ENCODE assay signal across 9 cellular contexts in genomic region chr3:141302364-141303141, GRCh38.
DNase-seq lines count a peak whose midpoint lies in the region; ATAC-seq and TF ChIP-seq lines count a peak whose summit lies in the region.
"Had no signal": no experiment of that assay in that cellular context is flagged by ENCODE, and none has a peak within 500 bp of the region (broad histone marks: within the 10 kb centered on the region; RNA-seq: fewer than 3 reads in every experiment).

No MANE protein-coding gene starts in this region.

- DNase-seq in GM03348 (ENCODE audit: low spot score) = peak; percentile 64
- peak; percentile 51 to 57 for DNase-seq in SJSA1 (ENCODE audit: low read depth in 1 of 2, low spot score in 2 of 2)
- peak; percentile 34 for DNase-seq in fibroblast of mammary gland (ENCODE audit: low read depth)
- DNase-seq in sciatic nerve (ENCODE audit: low spot score) = no peak
- no peak for DNase-seq in activated CD8-positive, alpha-beta T cell treated with anti-CD3 and anti-CD28 coated beads for 36 hours
- no peak for DNase-seq in retina
- DNase-seq in stimulated activated CD4-positive, alpha-beta T cell treated with anti-CD3 and anti-CD28 coated beads, Interleukin-4, amount 100 ng/mL, for 24 hours = no peak
- DNase-seq in NCI-H1092 treated with DMSO at 0.1 percent for 48 hours (lab: John Stamatoyannopoulos, UW) = no peak
- DNase-seq: occipital lobe had no signal

- H3K4me1 Mint-ChIP-seq in activated CD8-positive, alpha-beta T cell treated with anti-CD3 and anti-CD28 coated beads for 36 hours (ENCODE audit: low read depth) = peaks cover 36% of the 10 kb centered on the region

- H3K4me3 ChIP-seq in SJSA1 (no peak overlapping the region), fibroblast of mammary gland (ENCODE audit: control insufficient read depth, low read depth, low read length) (no peak overlapping the region)

- no peaks in the 10 kb centered on the region for H3K9me3 Mint-ChIP-seq in activated CD8-positive, alpha-beta T cell treated with anti-CD3 and anti-CD28 coated beads for 36 hours

- intact Hi-C loops in sciatic nerve (cut with DNase I) = no loop called here
- intact Hi-C loops in activated CD8-positive, alpha-beta T cell treated with anti-CD3 and anti-CD28 coated beads for 36 hours (cut with micrococcal nuclease) = loop anchor here (10.0 kb wide), 1 partner anchor 262 kb away; no protein-coding TSS in a partner anchor

- POLR2A ChIA-PET in activated CD8-positive, alpha-beta T cell treated with anti-CD3 and anti-CD28 coated beads for 36 hours (lab: Charles Lee) = no interaction called here

- peak; percentile 43 for ATAC-seq in sciatic nerve
- no peak for ATAC-seq in activated CD8-positive, alpha-beta T cell treated with anti-CD3 and anti-CD28 coated beads for 36 hours

- H3K27ac Mint-ChIP-seq in activated CD8-positive, alpha-beta T cell treated with anti-CD3 and anti-CD28 coated beads for 36 hours = no peak overlapping the region

- no peaks in the 10 kb centered on the region for H3K27me3 ChIP-seq in SJSA1 (replicated peaks)

- H3K27me3 Mint-ChIP-seq in activated CD8-positive, alpha-beta T cell treated with anti-CD3 and anti-CD28 coated beads for 36 hours = no peaks in the 10 kb centered on the region

- peaks cover 6% of the 10 kb centered on the region for H3K4me1 ChIP-seq in SJSA1 (replicated peaks)

- no peak overlapping the region for H3K27ac ChIP-seq in SJSA1

- CTCF ChIA-PET in activated CD8-positive, alpha-beta T cell treated with anti-CD3 and anti-CD28 coated beads for 36 hours (lab: Charles Lee) = interaction anchor here (0.6 to 19.4 kb wide), 21 partner anchors 9 to 293 kb away, joined by 3 to 418 read pairs (median 4); partner anchors contain the start of gene PXYLP1

- H3K4me3 Mint-ChIP-seq in activated CD8-positive, alpha-beta T cell treated with anti-CD3 and anti-CD28 coated beads for 36 hours = no peak overlapping the region

- no peak for TF ChIP-seq CTCF in fibroblast of mammary gland (conservative IDR thresholded peaks at IDR 0.05; ENCODE audit: control insufficient read depth, insufficient read depth, low read depth, low read length)
- no peak for TF ChIP-seq CTCF in activated CD8-positive, alpha-beta T cell treated with anti-CD3 and anti-CD28 coated beads for 36 hours (IDR thresholded peaks at IDR 0.05)

- no peaks in the 10 kb centered on the region for H3K9me3 ChIP-seq in SJSA1 (replicated peaks)

- H3K36me3 ChIP-seq in SJSA1 = no peaks in the 10 kb centered on the region

- H3K36me3 Mint-ChIP-seq in activated CD8-positive, alpha-beta T cell treated with anti-CD3 and anti-CD28 coated beads for 36 hours (ENCODE audit: low read depth) = no peaks in the 10 kb centered on the region

Comparison
In these comparisons a context has a peak if more than half of its experiments do, and no peak if none do; other contexts are left out.
1. DNase-seq: peak in GM03348 (single experiment), SJSA1 (2 of 2) and fibroblast of mammary gland (single experiment); none in sciatic nerve (single experiment), activated CD8-positive, alpha-beta T cell treated with anti-CD3 and anti-CD28 coated beads for 36 hours (single experiment), retina (single experiment), stimulated activated CD4-positive, alpha-beta T cell treated with anti-CD3 and anti-CD28 coated beads, Interleukin-4, amount 100 ng/mL, for 24 hours (single experiment) and NCI-H1092 treated with DMSO at 0.1 percent for 48 hours (single experiment).